8 cellular contexts compared by ENCODE assay signal in genomic region chr12:29519585-29520182, GRCh38. TPM values are rescaled to one million over a fixed set of nuclear protein-coding genes. Genes with fewer than 3 reads are reported as not detected.
A peak's percentile ranks its signal among the peaks of the same experiment; 100 is the strongest.
DNase-seq lines count a peak whose midpoint lies in the region; ATAC-seq, FAIRE-seq and TF ChIP-seq lines count a peak whose summit lies in the region.

No MANE protein-coding gene starts in this region.

- no peaks in the 10 kb centered on the region for H3K36me3 ChIP-seq in GM12878 (ENCODE audit: control insufficient read depth in 2 of 2, insufficient read depth in 2 of 2, low read length in 1 of 2)
- peaks cover 0 to 29% (median 0%) of the 10 kb centered on the region in 3 donors for H3K36me3 ChIP-seq in tibial nerve

- RAD21 ChIA-PET in GM12878 (lab: Charles Lee; ENCODE audit: unreplicated experiment), result interaction anchor here (0.8 to 4.4 kb wide), 17 partner anchors 9 to 769 kb away, joined by 3 to 24 read pairs (median 4); no protein-coding TSS in a partner anchor

- intact Hi-C loops in GM12878 (cut with micrococcal nuclease; ENCODE audit: unreplicated experiment), result loop anchor here (2.0 to 5.0 kb wide), 3 partner anchors 615 to 1287 kb away; no protein-coding TSS in a partner anchor

- DNase-seq in COLO668 (lab: John Stamatoyannopoulos, UW; ENCODE audit: unreplicated experiment) (peak; percentile 12), NCI-H2196 (lab: John Stamatoyannopoulos, UW; ENCODE audit: unreplicated experiment) (peak; percentile 72), GM12878 (ENCODE audit: low read depth, low spot score) (no peak), kidney tubule cell (ENCODE audit: low spot score) (peak; percentile 47), tibial nerve (ENCODE audit: low spot score in 2 of 2) (peak in 1 of 2 donors; percentile 64), occipital lobe (lab: John Stamatoyannopoulos, UW) (no peak)

- TF ChIP-seq CTCF in GM12878 (IDR thresholded peaks at IDR 0.05 in 2 of 3, conservative IDR thresholded peaks at IDR 0.05 in 1 of 3; ENCODE audit: control insufficient read depth in 2 of 3, extremely low read depth in 1 of 3, insufficient read depth in 1 of 3, low read depth in 3 of 3, low read length in 3 of 3) (peak; percentile 40 to 66 (median 52); a peak in 5 of 6 replicates), tibial nerve (IDR thresholded peaks at IDR 0.05) (peak; percentile 54 to 70 (median 63))

- peak; percentile 38 for FAIRE-seq in GM12878 (lab: Jason Lieb, UNC)

- TF ChIP-seq POLR2A in GM12878 (IDR thresholded peaks at IDR 0.05; ENCODE audit: low read depth, low read length) (no peak), tibial nerve (IDR thresholded peaks at IDR 0.05) (no peak)

- H2AFZ ChIP-seq in GM12878 (ENCODE audit: control insufficient read depth, low read depth, low read length), result no peak overlapping the region

- H4K20me1 ChIP-seq in GM12878 (ENCODE audit: control insufficient read depth, insufficient read depth), result no peaks in the 10 kb centered on the region

- H3K4me3 ChIP-seq in GM12878 (no peak overlapping the region), tibial nerve (no peak overlapping the region)

- no peaks in the 10 kb centered on the region for H3K79me2 ChIP-seq in GM12878 (ENCODE audit: control insufficient read depth, insufficient read depth, low read length)

- no peak overlapping the region for H3K27ac ChIP-seq in GM12878 (ENCODE audit: control insufficient read depth, insufficient read depth)
- no peak overlapping the region for H3K27ac ChIP-seq in tibial nerve

- BruUV-seq in GM12878 (replicated peaks; lab: Mats Ljungman, UMichigan), result no TSS peak

- peak; percentile 71 for TF ChIP-seq RAD21 in GM12878 (IDR thresholded peaks at IDR 0.05; ENCODE audit: insufficient read depth, low read depth, low read length)

- SMC1A ChIA-PET in GM12878 (lab: Charles Lee; ENCODE audit: uncharacterized antibody, unreplicated experiment), result interaction anchor here (0.7 to 6.2 kb wide), 28 partner anchors 9 to 1287 kb away, joined by 3 to 60 read pairs (median 4); no protein-coding TSS in a partner anchor

- TF ChIP-seq EP300 in GM12878 (IDR thresholded peaks at IDR 0.05; ENCODE audit: borderline replicate concordance in 1 of 2, control insufficient read depth in 1 of 2, low read depth in 2 of 2, low read length in 2 of 2) (no peak), tibial nerve (IDR thresholded peaks at IDR 0.05) (no peak)

- H3K9me3 ChIP-seq in GM12878 (replicated peaks; ENCODE audit: control insufficient read depth, insufficient read depth, low read length) (no peaks in the 10 kb centered on the region), tibial nerve (no peaks in the 10 kb centered on the region)

- in situ Hi-C loops in GM12878 (cut with MboI), result loop anchor here (10.0 kb wide), 1 partner anchor 1285 kb away; no protein-coding TSS in a partner anchor

- H3K4me2 ChIP-seq in GM12878 (ENCODE audit: control insufficient read depth, insufficient read depth), result no peak overlapping the region

- H3K9ac ChIP-seq in GM12878 (ENCODE audit: control insufficient read depth, insufficient read depth, low read length), result no peak overlapping the region

- CTCF ChIA-PET in GM12878 (lab: Yijun Ruan, JAX), result interaction anchor here (0.6 to 5.9 kb wide), 38 partner anchors 9 to 1328 kb away, joined by 3 to 58 read pairs (median 4); no protein-coding TSS in a partner anchor

- no peaks in the 10 kb centered on the region for H3K27me3 ChIP-seq in GM12878 (replicated peaks in 1 of 2; ENCODE audit: control insufficient read depth in 2 of 2, insufficient read depth in 2 of 2, low read length in 1 of 2)
- H3K27me3 ChIP-seq in tibial nerve, result no peaks in the 10 kb centered on the region

- POLR2A ChIA-PET in GM12878 (lab: Charles Lee), result no interaction called here

- ATAC-seq in GM18868 (IDR thresholded peaks at IDR 0.05; ENCODE audit: unreplicated experiment) (peak; percentile 53), GM12878 (peak; percentile 71), GM19467 (IDR thresholded peaks at IDR 0.05; ENCODE audit: unreplicated experiment) (no peak)

- H3K4me1 ChIP-seq in GM12878 (ENCODE audit: control insufficient read depth, insufficient read depth, low read length) (no peaks in the 10 kb centered on the region), tibial nerve (peaks cover 0 to 5% (median 0%) of the 10 kb centered on the region in 4 donors)

TF ChIP-seq in GM12878, 131 proteins besides CTCF, POLR2A, EP300 and RAD21:
- TF ChIP-seq RELA (IDR thresholded peaks at IDR 0.05; ENCODE audit: borderline replicate concordance, partially characterized antibody), result no peak
- TF ChIP-seq ZNF622 (IDR thresholded peaks at IDR 0.05), result no peak
- no peak for TF ChIP-seq CREB1 (IDR thresholded peaks at IDR 0.05; ENCODE audit: low read depth)
- peak; percentile 71; the same call in 1 of the 2 replicates for TF ChIP-seq SMC3 (IDR thresholded peaks at IDR 0.05; ENCODE audit: borderline replicate concordance, low read length)
TF ChIP-seq in GM12878: peak in this region for 1.

RNA-seq across cellular contexts. Expression of gene OVCH1, which starts 22.2 kb away (rescaled TPM):
- total RNA-seq in GM12878 (2013; cell fraction: nucleolus; rRNA removed), result 0.81 and 1.2 TPM in 2 replicates
- total RNA-seq in GM12878 (2014; rRNA removed) (not detected in 2 replicates), GM12878 (2014; rRNA removed; fragmentation: Illumina TruSeq; extraction: Trizol) (not detected in 2 replicates), GM12878 (2021) (not detected in 2 replicates), tibial nerve (under 1 TPM in 2 of 4 donors, not detected in 2; 0.20 to 0.21 TPM), occipital lobe (1.2 TPM)
- not detected for polyA plus RNA-seq in GM12878 (2011; ENCODE audit: low read depth)
- polyA plus RNA-seq in GM12878 (2011; rRNA removed) (0.15 and 0.23 TPM in 2 replicates), GM12878 (2014; fragmentation: Illumina TruSeq; extraction: Trizol) (not detected in 2 replicates), GM12878 (2014; fragmentation: Nextera tagmentation; extraction: Ambion mirVana) (not detected), GM12878 (2014; rRNA removed) (not detected in 2 replicates), GM12878 (2016; fragmentation: Nextera tagmentation; extraction: Ambion mirVana) (not detected)
- 0.03 and 0.05 TPM in 2 replicates for polyA plus RNA-seq in GM12878 (2011; cell fraction: cytosol; rRNA removed)
- polyA plus RNA-seq in GM12878 (2011; cell fraction: nucleus; rRNA removed), result 0.20 and 1.0 TPM in 2 replicates
- not detected in 2 replicates for polyA plus RNA-seq in GM12878 (2012)
- polyA minus RNA-seq in GM12878 (2011; rRNA and poly(A)+ RNA removed), result 0.26 and 2.0 TPM in 2 replicates
- polyA minus RNA-seq in GM12878 (2011; cell fraction: cytosol; rRNA and poly(A)+ RNA removed), result not detected in 2 replicates
- polyA minus RNA-seq in GM12878 (2011; cell fraction: nucleus; rRNA and poly(A)+ RNA removed), result 0.48 and 2.4 TPM in 2 replicates

Comparison
In these comparisons a context has a peak if more than half of its experiments do, and no peak if none do; other contexts are left out.
1. DNase-seq: peak in COLO668 (single experiment), NCI-H2196 (single experiment) and kidney tubule cell (single experiment); none in GM12878 (single experiment) and occipital lobe (single experiment).